Comparison of ENCODE assay signal across 8 cellular contexts in genomic region chr16:8885674-8886592, GRCh38. TPM values are rescaled to one million over a fixed set of nuclear protein-coding genes. Genes with fewer than 3 reads are reported as not detected.
DNase-seq lines count a peak whose midpoint lies in the region; ATAC-seq and TF ChIP-seq lines count a peak whose summit lies in the region.

No MANE protein-coding gene starts in this region.

- H3K9ac ChIP-seq in HCT116 (ENCODE audit: low read length) = no peak overlapping the region

- RAD21 ChIA-PET in HCT116 (lab: Charles Lee; ENCODE audit: low non-redundant PET in 1 of 2, low total read pairs in 2 of 2, uncharacterized antibody in 2 of 2, unreplicated experiment in 2 of 2) = no interaction called here

- peak overlapping the region; percentile 25; the same call in 1 of the 2 replicates for H3K4me2 ChIP-seq in HCT116 (ENCODE audit: low read length)

- H3K79me2 ChIP-seq in HCT116 (ENCODE audit: insufficient read depth, low read length) = no peaks in the 10 kb centered on the region

- H3K9me2 ChIP-seq in HCT116 (ENCODE audit: insufficient read depth) = no peaks in the 10 kb centered on the region

- H4K20me1 ChIP-seq in HCT116 (ENCODE audit: insufficient read depth) = no peaks in the 10 kb centered on the region

- H3K27ac ChIP-seq in HCT116 (ENCODE audit: low read depth, low read length) = no peak overlapping the region; the same call in 1 of the 2 replicates

- H3K4me3 ChIP-seq in BE2C (ENCODE audit: low read depth, low read length) (no peak overlapping the region), HCT116 (replicated peaks in 1 of 2; ENCODE audit: low read depth in 1 of 2, low read length in 2 of 2) (no peak overlapping the region)

- intact Hi-C loops in HCT116 (cut with micrococcal nuclease) = no loop called here

- no peak overlapping the region for H2AFZ ChIP-seq in HCT116 (ENCODE audit: low read depth, low read length, poor library complexity, severe bottlenecking)

- H3K9me3 ChIP-seq in BE2C = no peaks in the 10 kb centered on the region
- H3K9me3 ChIP-seq in HCT116 (ENCODE audit: control insufficient read depth in 1 of 2, insufficient read depth in 1 of 2, low read depth in 1 of 2, low read length in 2 of 2) = no peaks in the 10 kb centered on the region

- BruUV-seq in HCT116 (replicated peaks; lab: Mats Ljungman, UMichigan) = no TSS peak

- peaks cover 27% of the 10 kb centered on the region for H3K36me3 ChIP-seq in BE2C
- H3K36me3 ChIP-seq in HCT116 (ENCODE audit: control insufficient read depth in 1 of 2, insufficient read depth in 2 of 2, low read length in 2 of 2) = peaks cover 0 to 3% of the 10 kb centered on the region in 2 experiments; a peak in 2 of 4 replicates

- CTCF ChIA-PET in HCT116 (lab: Charles Lee) = interaction anchor here (1.8 kb wide), 1 partner anchor 253 kb away, joined by 5 read pairs; no protein-coding TSS in a partner anchor

- no peak for TF ChIP-seq RAD21 in HCT116 (IDR thresholded peaks at IDR 0.05; ENCODE audit: low read depth)

- peak; percentile 14; the same call in 1 of the 2 replicates for ATAC-seq in HCT116
- ATAC-seq in left lobe of liver = peak; percentile 61
- no peak for ATAC-seq in GM21825 (IDR thresholded peaks at IDR 0.05; ENCODE audit: unreplicated experiment)
- no peak for ATAC-seq in GM21619 (IDR thresholded peaks at IDR 0.05; ENCODE audit: unreplicated experiment)

- TF ChIP-seq CTCF in BE2C (IDR thresholded peaks at IDR 0.05; ENCODE audit: low read depth, low read length) (peak; percentile 15; the same call in 1 of the 2 replicates), HCT116 (IDR thresholded peaks at IDR 0.05 in 2 of 3, conservative IDR thresholded peaks at IDR 0.05 in 1 of 3; ENCODE audit: borderline replicate concordance in 1 of 3, insufficient read depth in 1 of 3, low read depth in 2 of 3, low read length in 2 of 3) (0 out of 6 replicates have a peak, but pooled peaks of 1 of the 3 experiments have one; percentile 9)

- TF ChIP-seq POLR2A in HCT116 (IDR thresholded peaks at IDR 0.05; ENCODE audit: borderline replicate concordance, extremely low read depth, insufficient read depth, insufficient read length) = no peak

- DNase-seq in BE2C (peak; percentile 74), HCT116 (ENCODE audit: low read depth, low spot score) (no peak), amniotic epithelial cell (ENCODE audit: low read depth) (peak; percentile 32), left lobe of liver (ENCODE audit: low spot score) (no peak), NCI-H1436 (lab: John Stamatoyannopoulos, UW) (no peak), nucleus accumbens (lab: John Stamatoyannopoulos, UW) (no peak)

- POLR2A ChIA-PET in HCT116 (lab: Charles Lee) = no interaction called here

- H3K4me1 ChIP-seq in BE2C (peaks cover 21% of the 10 kb centered on the region), HCT116 (ENCODE audit: control insufficient read depth in 1 of 2, insufficient read depth in 2 of 2, low read length in 2 of 2) (peaks cover 13 to 31% of the 10 kb centered on the region in 2 experiments)

- H3K27me3 ChIP-seq in BE2C = no peaks in the 10 kb centered on the region
- H3K27me3 ChIP-seq in HCT116 (ENCODE audit: insufficient read depth, low read length) = no peaks in the 10 kb centered on the region

TF ChIP-seq in HCT116, 20 proteins besides CTCF, POLR2A, EP300 and RAD21:
- TF ChIP-seq MAX (IDR thresholded peaks at IDR 0.05) (no peak), ZBTB33 (IDR thresholded peaks at IDR 0.05; ENCODE audit: extremely low read depth, insufficient replicate concordance, low read length) (no peak), CEBPB (IDR thresholded peaks at IDR 0.05; ENCODE audit: low read depth) (no peak), ZFX (IDR thresholded peaks at IDR 0.05) (no peak), SRF (IDR thresholded peaks at IDR 0.05; ENCODE audit: low read depth) (no peak), FOSL1 (IDR thresholded peaks at IDR 0.05; ENCODE audit: low read depth) (no peak), POLR2AphosphoS5 (IDR thresholded peaks at IDR 0.05; ENCODE audit: low read depth, low read length) (no peak), YY1 (IDR thresholded peaks at IDR 0.05; ENCODE audit: extremely low read depth, insufficient replicate concordance, low read depth, low read length) (no peak), ELF1 (IDR thresholded peaks at IDR 0.05; ENCODE audit: borderline replicate concordance, low read depth) (no peak), EZH2phosphoT487 (IDR thresholded peaks at IDR 0.05; ENCODE audit: borderline replicate concordance) (no peak), ATF3 (IDR thresholded peaks at IDR 0.05) (no peak), TCF7L2 (IDR thresholded peaks at IDR 0.05; ENCODE audit: borderline replicate concordance, extremely low read depth, insufficient read depth, insufficient read length) (no peak)

RNA-seq across cellular contexts. Expression of gene LITAFD, which starts 3.8 kb away (rescaled TPM):
- polyA plus RNA-seq in BE2C (2012; ENCODE audit: insufficient read depth, insufficient read length, low read depth) = not detected
- total RNA-seq in HCT116 (2021; ENCODE audit: unreplicated experiment) = not detected
- polyA plus RNA-seq in HCT116 (2012) = not detected in 2 replicates
- not detected for total RNA-seq in left lobe of liver

RNA-seq across cellular contexts. Expression of gene CARHSP1, which starts 17.1 kb away (rescaled TPM):
- 101 TPM for polyA plus RNA-seq in BE2C (2012; ENCODE audit: insufficient read depth, insufficient read length, low read depth)
- total RNA-seq in HCT116 (2021; ENCODE audit: unreplicated experiment) (79.7 TPM), left lobe of liver (62.5 TPM)
- 116 and 137 TPM in 2 replicates for polyA plus RNA-seq in HCT116 (2012)

Comparison
In these comparisons a context has a peak if more than half of its experiments do, and no peak if none do; other contexts are left out.
1. DNase-seq: peak in BE2C (single experiment) and amniotic epithelial cell (single experiment); none in HCT116 (single experiment), left lobe of liver (single experiment), NCI-H1436 (single experiment) and nucleus accumbens (0 of 56).
2. ATAC-seq: peak in HCT116 (single experiment) and left lobe of liver (single experiment); none in GM21825 (single experiment) and GM21619 (single experiment).